9 cellular contexts compared by ENCODE assay signal in genomic region chr1:50348449-50349241, GRCh38.
A peak's percentile ranks its signal among the peaks of the same experiment; 100 is the strongest.
DNase-seq lines count a peak whose midpoint lies in the region; ATAC-seq, FAIRE-seq and TF ChIP-seq lines count a peak whose summit lies in the region.
"Had no signal": no experiment of that assay in that cellular context is flagged by ENCODE, and none has a peak within 500 bp of the region (broad histone marks: within the 10 kb centered on the region; RNA-seq: fewer than 3 reads in every experiment).

No MANE protein-coding gene starts in this region.

- FAIRE-seq in RCC 7860 (lab: Jason Lieb, UNC), result peak; percentile 4

- DNase-seq in CD4-positive, alpha-beta memory T cell, result peak; percentile 14 to 54 (median 32)
- DNase-seq in KG1 (lab: John Stamatoyannopoulos, UW) (peak; percentile 33), RCC 7860 (ENCODE audit: low spot score) (peak; percentile 44), astrocyte of the spinal cord (ENCODE audit: low read depth, low spot score) (peak; percentile 68), iPS-NIHi11 (ENCODE audit: low spot score) (peak; percentile 84), smooth muscle cell of the brain vasculature (ENCODE audit: low read depth, low spot score) (peak; percentile 47)

- no peak overlapping the region for H3K4me3 Mint-ChIP-seq in CD4-positive, alpha-beta memory T cell
- H3K4me3 Mint-ChIP-seq: stimulated activated naive CD8-positive, alpha-beta T cell treated with anti-CD3 and anti-CD28 coated beads, Interleukin-15, Interleukin-2, amounts not matched to agents 100 ng/mL and 50 ng/mL, for 24 hours had no signal

- H3K4me1 ChIP-seq in CD4-positive, alpha-beta memory T cell (ENCODE audit: insufficient read depth, low read length), result no peaks in the 10 kb centered on the region

- no peaks in the 10 kb centered on the region for H3K27me3 ChIP-seq in CD4-positive, alpha-beta memory T cell (ENCODE audit: insufficient read depth, low read length)

- no peaks in the 10 kb centered on the region for H3K9me3 ChIP-seq in CD4-positive, alpha-beta memory T cell (ENCODE audit: control insufficient read depth in 1 of 2, low read length in 2 of 2)

- in situ Hi-C loops in astrocyte of the spinal cord (cut with HindIII; ENCODE audit: low sequenced_read_pairs), result no loop called here

- peak; percentile 89 for TF ChIP-seq CTCF in astrocyte of the spinal cord (IDR thresholded peaks at IDR 0.05; ENCODE audit: low read depth, low read length)

- H3K4me1 Mint-ChIP-seq in CD4-positive, alpha-beta memory T cell, result no peaks in the 10 kb centered on the region

- no peak overlapping the region for H3K27ac ChIP-seq in CD4-positive, alpha-beta memory T cell (ENCODE audit: low read depth, low read length)

- CTCF ChIA-PET in CD4-positive, alpha-beta memory T cell (lab: Charles Lee; ENCODE audit: partially characterized antibody), result interaction anchor here (1.0 to 1.9 kb wide), 9 partner anchors 9 to 1671 kb away, joined by 3 to 8 read pairs (median 3); no protein-coding TSS in a partner anchor

- peaks cover 0 to 2% (median 0%) of the 10 kb centered on the region in 8 donors for H3K9me3 Mint-ChIP-seq in CD4-positive, alpha-beta memory T cell
- H3K9me3 Mint-ChIP-seq: stimulated activated naive CD8-positive, alpha-beta T cell treated with anti-CD3 and anti-CD28 coated beads, Interleukin-15, Interleukin-2, amounts not matched to agents 100 ng/mL and 50 ng/mL, for 24 hours had no signal

- no peak overlapping the region for H3K4me3 ChIP-seq in CD4-positive, alpha-beta memory T cell (ENCODE audit: low read length in 2 of 2)
- no peak overlapping the region for H3K4me3 ChIP-seq in astrocyte of the spinal cord (ENCODE audit: low read depth, low read length)

- peaks cover 17 to 22% of the 10 kb centered on the region in 2 donors for H3K27me3 Mint-ChIP-seq in CD4-positive, alpha-beta memory T cell

- H3K36me3 Mint-ChIP-seq in CD4-positive, alpha-beta memory T cell, result no peaks in the 10 kb centered on the region

- H3K36me3 ChIP-seq in CD4-positive, alpha-beta memory T cell (ENCODE audit: insufficient read depth, low read length), result no peaks in the 10 kb centered on the region

- POLR2A ChIA-PET in CD4-positive, alpha-beta memory T cell (lab: Charles Lee; ENCODE audit: partially characterized antibody), result no interaction called here

- intact Hi-C loops in CD4-positive, alpha-beta memory T cell (cut with micrococcal nuclease), result no loop called here

- no peak overlapping the region for H3K27ac Mint-ChIP-seq in CD4-positive, alpha-beta memory T cell
- H3K27ac Mint-ChIP-seq: stimulated activated naive CD8-positive, alpha-beta T cell treated with anti-CD3 and anti-CD28 coated beads, Interleukin-15, Interleukin-2, amounts not matched to agents 100 ng/mL and 50 ng/mL, for 24 hours had no signal

- ATAC-seq in GM18519 (IDR thresholded peaks at IDR 0.05; ENCODE audit: low FRiP score, unreplicated experiment) (peak; percentile 49), HG03135 (IDR thresholded peaks at IDR 0.05; ENCODE audit: unreplicated experiment) (no peak)

Comparison
In these comparisons a context has a peak if more than half of its experiments do, and no peak if none do; other contexts are left out.
1. DNase-seq: peak in every context shown above with its lines; median percentile 84 in iPS-NIHi11; 68 in astrocyte of the spinal cord; 47 in smooth muscle cell of the brain vasculature; 44 in RCC 7860; 33 in KG1; 32 in CD4-positive, alpha-beta memory T cell.